1 cellular context compared by ENCODE assay signal in the genomic region with DNA sequence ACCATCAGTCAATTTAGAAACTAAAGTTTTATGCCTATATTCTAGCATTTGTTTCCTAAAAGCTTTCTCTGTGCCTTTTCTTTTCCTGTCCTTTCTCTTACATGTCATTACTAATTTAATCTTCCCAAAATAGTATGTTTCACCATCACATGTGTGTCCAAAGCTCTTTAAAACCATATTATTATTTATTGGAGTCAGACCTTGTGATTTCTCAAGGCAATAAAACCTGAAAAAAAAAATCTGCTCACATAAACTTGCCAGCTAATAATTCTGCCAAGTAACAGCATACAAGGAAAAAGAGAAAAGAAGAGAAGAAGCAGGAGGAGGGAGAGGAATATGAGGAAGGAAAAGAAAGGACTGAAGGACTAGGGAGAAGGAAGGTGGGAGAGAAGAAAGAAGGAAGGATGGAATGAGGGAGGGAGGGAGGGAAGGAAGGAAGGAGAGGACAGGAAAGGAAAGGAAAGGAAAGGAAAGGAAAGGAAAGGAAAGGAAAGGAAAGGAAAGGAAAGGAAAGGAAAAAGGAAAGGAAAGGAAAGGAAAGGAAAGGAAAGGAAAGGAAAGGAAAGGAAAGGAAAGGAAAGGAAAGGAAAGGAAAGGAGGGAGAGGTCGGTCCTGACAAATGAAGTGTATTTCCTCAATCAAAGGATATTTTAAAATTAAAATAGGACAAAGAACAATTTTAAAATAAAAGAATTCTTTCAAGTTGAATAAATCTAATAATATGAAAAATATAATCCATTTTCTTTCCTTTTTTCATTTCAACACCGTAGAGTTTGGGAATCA.
TF ChIP-seq lines count a peak whose summit lies in the region.

No MANE protein-coding gene starts in this region.

TF ChIP-seq in HepG2, 621 proteins besides CTCF, POLR2A, EP300 and RAD21:
- TF ChIP-seq HNRNPK (IDR thresholded peaks at IDR 0.05; ENCODE audit: low read depth, low read length, poor library complexity, severe bottlenecking) (peak; percentile 62), NR0B2 (CRISPR knock-in tag; IDR thresholded peaks at IDR 0.05) (no peak), TBX3 (IDR thresholded peaks at IDR 0.05; ENCODE audit: borderline replicate concordance) (no peak), ZNF781 (CRISPR knock-in tag; IDR thresholded peaks at IDR 0.05; ENCODE audit: borderline replicate concordance, not compliant biosample characterization) (no peak), TGIF2 (CRISPR knock-in tag; IDR thresholded peaks at IDR 0.05) (no peak), FLYWCH1 (CRISPR knock-in tag; IDR thresholded peaks at IDR 0.05) (no peak), ZNF557 (CRISPR knock-in tag; IDR thresholded peaks at IDR 0.05) (no peak), SRF (IDR thresholded peaks at IDR 0.05; ENCODE audit: low read depth, low read length) (no peak), SNRNP70 (IDR thresholded peaks at IDR 0.05; ENCODE audit: low read depth, low read length) (no peak), HINFP (CRISPR knock-in tag; IDR thresholded peaks at IDR 0.05; ENCODE audit: low read depth) (no peak), SRSF9 (IDR thresholded peaks at IDR 0.05; ENCODE audit: borderline replicate concordance, insufficient read depth, low read depth, low read length, poor library complexity, severe bottlenecking) (peak; percentile 93), ZNF576 (CRISPR knock-in tag; IDR thresholded peaks at IDR 0.05) (no peak)
- TF ChIP-seq, protein P1, sequence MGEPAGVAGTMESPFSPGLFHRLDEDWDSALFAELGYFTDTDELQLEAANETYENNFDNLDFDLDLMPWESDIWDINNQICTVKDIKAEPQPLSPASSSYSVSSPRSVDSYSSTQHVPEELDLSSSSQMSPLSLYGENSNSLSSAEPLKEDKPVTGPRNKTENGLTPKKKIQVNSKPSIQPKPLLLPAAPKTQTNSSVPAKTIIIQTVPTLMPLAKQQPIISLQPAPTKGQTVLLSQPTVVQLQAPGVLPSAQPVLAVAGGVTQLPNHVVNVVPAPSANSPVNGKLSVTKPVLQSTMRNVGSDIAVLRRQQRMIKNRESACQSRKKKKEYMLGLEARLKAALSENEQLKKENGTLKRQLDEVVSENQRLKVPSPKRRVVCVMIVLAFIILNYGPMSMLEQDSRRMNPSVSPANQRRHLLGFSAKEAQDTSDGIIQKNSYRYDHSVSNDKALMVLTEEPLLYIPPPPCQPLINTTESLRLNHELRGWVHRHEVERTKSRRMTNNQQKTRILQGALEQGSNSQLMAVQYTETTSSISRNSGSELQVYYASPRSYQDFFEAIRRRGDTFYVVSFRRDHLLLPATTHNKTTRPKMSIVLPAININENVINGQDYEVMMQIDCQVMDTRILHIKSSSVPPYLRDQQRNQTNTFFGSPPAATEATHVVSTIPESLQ (CRISPR knock-in tag; conservative IDR thresholded peaks at IDR 0.05) = no peak
- TF ChIP-seq, protein P2, sequence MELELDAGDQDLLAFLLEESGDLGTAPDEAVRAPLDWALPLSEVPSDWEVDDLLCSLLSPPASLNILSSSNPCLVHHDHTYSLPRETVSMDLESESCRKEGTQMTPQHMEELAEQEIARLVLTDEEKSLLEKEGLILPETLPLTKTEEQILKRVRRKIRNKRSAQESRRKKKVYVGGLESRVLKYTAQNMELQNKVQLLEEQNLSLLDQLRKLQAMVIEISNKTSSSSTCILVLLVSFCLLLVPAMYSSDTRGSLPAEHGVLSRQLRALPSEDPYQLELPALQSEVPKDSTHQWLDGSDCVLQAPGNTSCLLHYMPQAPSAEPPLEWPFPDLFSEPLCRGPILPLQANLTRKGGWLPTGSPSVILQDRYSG (CRISPR knock-in tag; IDR thresholded peaks at IDR 0.05) = no peak
TF ChIP-seq in HepG2: peak in this region for 2.
